Comparison of ENCODE assay signal across 1 cellular context in genomic region chr4:8005814-8006215, GRCh38.
TF ChIP-seq lines count a peak whose summit lies in the region.

No MANE protein-coding gene starts in this region.

TF ChIP-seq in HepG2, 621 proteins besides CTCF, POLR2A, EP300 and RAD21:
- TF ChIP-seq ZNF687 (CRISPR knock-in tag; IDR thresholded peaks at IDR 0.05) (0 out of 2 replicates have a peak, but pooled peaks have one; percentile 24), E2F5 (CRISPR knock-in tag; conservative IDR thresholded peaks at IDR 0.05) (no peak), KDM5A (IDR thresholded peaks at IDR 0.05; ENCODE audit: borderline replicate concordance, low read length) (no peak), ZNF510 (CRISPR knock-in tag; IDR thresholded peaks at IDR 0.05; ENCODE audit: low read depth) (no peak), ZNF629 (CRISPR knock-in tag; conservative IDR thresholded peaks at IDR 0.05) (no peak), NCOA2 (CRISPR knock-in tag; IDR thresholded peaks at IDR 0.05) (no peak), CREBL2 (CRISPR knock-in tag; IDR thresholded peaks at IDR 0.05; ENCODE audit: borderline replicate concordance) (no peak), ONECUT2 (CRISPR knock-in tag; IDR thresholded peaks at IDR 0.05) (no peak), SRF (IDR thresholded peaks at IDR 0.05; ENCODE audit: low read depth, low read length) (no peak), PPARG (CRISPR knock-in tag; conservative IDR thresholded peaks at IDR 0.05) (no peak), POGK (CRISPR knock-in tag; conservative IDR thresholded peaks at IDR 0.05) (no peak), THAP7 (CRISPR knock-in tag; IDR thresholded peaks at IDR 0.05) (no peak), ZNF530 (CRISPR knock-in tag; IDR thresholded peaks at IDR 0.05; ENCODE audit: low read depth) (no peak), ZNF180 (CRISPR knock-in tag; IDR thresholded peaks at IDR 0.05; ENCODE audit: borderline replicate concordance, low read depth) (no peak), ZFP82 (CRISPR knock-in tag; IDR thresholded peaks at IDR 0.05; ENCODE audit: borderline replicate concordance) (no peak), NR2F6 (IDR thresholded peaks at IDR 0.05) (no peak), NR2F6 (CRISPR knock-in tag; IDR thresholded peaks at IDR 0.05) (peak; percentile 43; the same call in 1 of the 2 replicates), RFXANK (CRISPR knock-in tag; IDR thresholded peaks at IDR 0.05) (no peak), AGO1 (IDR thresholded peaks at IDR 0.05; ENCODE audit: low read depth, low read length, poor library complexity, severe bottlenecking) (no peak), ZNF777 (CRISPR knock-in tag; IDR thresholded peaks at IDR 0.05) (no peak), GLMP (CRISPR knock-in tag; IDR thresholded peaks at IDR 0.05; ENCODE audit: borderline replicate concordance) (no peak), RARA (CRISPR knock-in tag; IDR thresholded peaks at IDR 0.05) (peak; percentile 82), ZNF343 (CRISPR knock-in tag; IDR thresholded peaks at IDR 0.05) (no peak), ZNF292 (CRISPR knock-in tag; IDR thresholded peaks at IDR 0.05; ENCODE audit: borderline replicate concordance, low read depth) (no peak)
